ENCODE assay signal across 8 cellular contexts in genomic region chr3:12286927-12287726, GRCh38. TPM values are rescaled to one million over a fixed set of nuclear protein-coding genes. Genes with fewer than 3 reads are reported as not detected.
DNase-seq lines count a peak whose midpoint lies in the region; ATAC-seq lines count a peak whose summit lies in the region.

No MANE protein-coding gene starts in this region.

- DNase-seq in NCI-H748 (lab: John Stamatoyannopoulos, UW; ENCODE audit: unreplicated experiment): peak; percentile 31
- DNase-seq in NCI-H748 treated with DMSO at 0.1 percent for 48 hours (lab: John Stamatoyannopoulos, UW): no peak
- no peak for DNase-seq in activated CD8-positive, alpha-beta T cell treated with anti-CD3 and anti-CD28 coated beads, Interleukin-2, amount 10 ng/mL, durations not matched to agents 7 days and 5 days
- peak; percentile 62 for DNase-seq in left ventricle myocardium superior
- DNase-seq in skeletal muscle cell (ENCODE audit: low read depth): no peak
- no peak for DNase-seq in NCI-H1092 treated with DMSO at 0.1 percent for 48 hours (lab: John Stamatoyannopoulos, UW)
- no peak for DNase-seq in HUDEP-2 (lab: John Stamatoyannopoulos, UW; ENCODE audit: unreplicated experiment in 76 of 76)

- peak overlapping the region; percentile 25 for H3K4me3 Mint-ChIP-seq in activated CD8-positive, alpha-beta T cell treated with anti-CD3 and anti-CD28 coated beads, Interleukin-2, amount 10 ng/mL, durations not matched to agents 7 days and 5 days

- no peak overlapping the region for H3K27ac Mint-ChIP-seq in activated CD8-positive, alpha-beta T cell treated with anti-CD3 and anti-CD28 coated beads, Interleukin-2, amount 10 ng/mL, durations not matched to agents 7 days and 5 days

- CTCF ChIA-PET in activated CD8-positive, alpha-beta T cell treated with anti-CD3 and anti-CD28 coated beads, Interleukin-2, amount 10 ng/mL, durations not matched to agents 7 days and 5 days (lab: Charles Lee): interaction anchor here (1.4 kb wide), 1 partner anchor 193 kb away, joined by 4 read pairs; no protein-coding TSS in a partner anchor

- H3K4me1 Mint-ChIP-seq in activated CD8-positive, alpha-beta T cell treated with anti-CD3 and anti-CD28 coated beads, Interleukin-2, amount 10 ng/mL, durations not matched to agents 7 days and 5 days (ENCODE audit: low read depth): peaks cover 5% of the 10 kb centered on the region

- peak overlapping the region; percentile 53 for H3K4me3 ChIP-seq in skeletal muscle cell (ENCODE audit: low read depth, low read length)

- no peaks in the 10 kb centered on the region for H3K36me3 Mint-ChIP-seq in activated CD8-positive, alpha-beta T cell treated with anti-CD3 and anti-CD28 coated beads, Interleukin-2, amount 10 ng/mL, durations not matched to agents 7 days and 5 days (ENCODE audit: low read depth)

- no peak for ATAC-seq in activated CD8-positive, alpha-beta T cell treated with anti-CD3 and anti-CD28 coated beads, Interleukin-2, amount 10 ng/mL, durations not matched to agents 7 days and 5 days
- ATAC-seq in left ventricle myocardium superior (no peak), HG03025 (IDR thresholded peaks at IDR 0.05; ENCODE audit: low FRiP score, unreplicated experiment) (no peak)

- peaks cover 46% of the 10 kb centered on the region for H3K27me3 Mint-ChIP-seq in activated CD8-positive, alpha-beta T cell treated with anti-CD3 and anti-CD28 coated beads, Interleukin-2, amount 10 ng/mL, durations not matched to agents 7 days and 5 days (ENCODE audit: low read depth)

- POLR2A ChIA-PET in activated CD8-positive, alpha-beta T cell treated with anti-CD3 and anti-CD28 coated beads, Interleukin-2, amount 10 ng/mL, durations not matched to agents 7 days and 5 days (lab: Charles Lee): no interaction called here

- intact Hi-C loops in left ventricle myocardium superior (cut with micrococcal nuclease): loop anchor here (5.0 kb wide), 1 partner anchor 195 kb away; the partner anchor contains the start of gene TSEN2

- H3K9me3 Mint-ChIP-seq in activated CD8-positive, alpha-beta T cell treated with anti-CD3 and anti-CD28 coated beads, Interleukin-2, amount 10 ng/mL, durations not matched to agents 7 days and 5 days (ENCODE audit: insufficient read depth): no peaks in the 10 kb centered on the region

RNA-seq across cellular contexts. Expression of gene PPARG, which starts 1.7 kb away (rescaled TPM):
- total RNA-seq in activated CD8-positive, alpha-beta T cell treated with anti-CD3 and anti-CD28 coated beads, Interleukin-2, amount 10 ng/mL, durations not matched to agents 7 days and 5 days: not detected
- total RNA-seq in left ventricle myocardium superior: 24.0 TPM

Comparison
In these comparisons a context has a peak if more than half of its experiments do, and no peak if none do; other contexts are left out.
1. DNase-seq: peak in NCI-H748 (single experiment) and left ventricle myocardium superior (single experiment); none in NCI-H748 treated with DMSO at 0.1 percent for 48 hours (single experiment), activated CD8-positive, alpha-beta T cell treated with anti-CD3 and anti-CD28 coated beads, Interleukin-2, amount 10 ng/mL, durations not matched to agents 7 days and 5 days (single experiment), skeletal muscle cell (single experiment), NCI-H1092 treated with DMSO at 0.1 percent for 48 hours (single experiment) and HUDEP-2 (0 of 76).
2. RNA of gene PPARG, which starts 1.7 kb away (total RNA-seq): 24.0 TPM in left ventricle myocardium superior (single experiment); not detected in activated CD8-positive, alpha-beta T cell treated with anti-CD3 and anti-CD28 coated beads, Interleukin-2, amount 10 ng/mL, durations not matched to agents 7 days and 5 days; every median in the first group is over 10 times any median in the second.